9 cellular contexts compared by ENCODE assay signal in the genomic region with DNA sequence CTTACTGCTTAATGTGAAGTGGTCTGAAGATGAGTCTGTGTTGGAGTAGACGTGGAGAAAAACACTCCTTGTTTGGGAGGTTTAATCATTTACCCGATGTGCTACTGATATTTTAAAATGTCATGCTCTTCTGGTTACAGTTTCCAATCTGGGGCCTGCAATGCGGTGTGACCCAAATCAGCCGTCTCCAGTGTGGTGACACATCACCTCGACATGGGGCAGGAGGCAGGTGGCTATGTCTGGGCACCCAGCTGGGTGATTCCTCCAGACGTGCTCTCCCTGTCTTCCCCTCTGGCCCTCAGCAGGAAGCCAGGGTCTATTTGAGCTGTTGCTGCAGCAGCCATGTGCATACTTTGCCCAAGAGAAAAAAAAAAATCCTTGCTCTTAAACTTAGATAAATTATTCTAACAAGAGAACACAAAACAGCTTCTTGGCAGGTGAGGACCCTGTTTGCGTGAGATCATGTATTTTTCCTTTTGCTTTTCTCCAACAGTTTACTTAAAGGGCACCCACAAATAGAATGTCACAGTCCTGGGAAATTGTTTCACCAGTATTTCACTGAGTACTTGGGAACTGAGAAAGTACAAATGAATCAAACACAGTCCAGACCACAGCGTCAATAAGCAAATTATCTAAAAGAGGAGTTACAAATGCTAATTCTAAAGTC. TPM values are rescaled to one million over a fixed set of nuclear protein-coding genes. Genes with fewer than 3 reads are reported as not detected.
DNase-seq lines count a peak whose midpoint lies in the region; ATAC-seq lines count a peak whose summit lies in the region.
"Had no signal": no experiment of that assay in that cellular context is flagged by ENCODE, and none has a peak within 500 bp of the region (broad histone marks: within the 10 kb centered on the region; RNA-seq: fewer than 3 reads in every experiment).

No MANE protein-coding gene starts in this region.

- no peak overlapping the region for H3K4me3 Mint-ChIP-seq in activated T-helper 17 cell treated with anti-CD3 and anti-CD28 coated beads, Interleukin-2, amount 50 U/mL, for 72 hours

- peak; percentile 60 for ATAC-seq in HG02798 (IDR thresholded peaks at IDR 0.05; ENCODE audit: poor library complexity, unreplicated experiment)
- ATAC-seq in activated T-helper 17 cell treated with anti-CD3 and anti-CD28 coated beads, Interleukin-2, amount 50 U/mL, for 72 hours (replicated peaks), result peak; percentile 18
- no peak for ATAC-seq in HG02759 (IDR thresholded peaks at IDR 0.05; ENCODE audit: unreplicated experiment)
- ATAC-seq in HG02840 (IDR thresholded peaks at IDR 0.05; ENCODE audit: low FRiP score, unreplicated experiment), result no peak

- no peaks in the 10 kb centered on the region for H3K4me1 Mint-ChIP-seq in activated T-helper 17 cell treated with anti-CD3 and anti-CD28 coated beads, Interleukin-2, amount 50 U/mL, for 72 hours

- peak overlapping the region in 1 of 11 experiments; percentile 40; a peak in 1 of 22 replicates for H3K27ac ChIP-seq in BLaER1 treated with 17β-estradiol and CSF1 and Interleukin-3, amounts not matched to agents 10 nM and 100 nM
- peak overlapping the region; percentile 50 for H3K27ac ChIP-seq in muscle layer of duodenum (ENCODE audit: low read length)

- H3K4me2 ChIP-seq in BLaER1 treated with 17β-estradiol and CSF1 and Interleukin-3, amounts not matched to agents 10 nM and 100 nM, result peak overlapping the region in 8 of 11 experiments; percentile 13 to 70 (median 40); a peak in 11 of 22 replicates

- no peaks in the 10 kb centered on the region for H3K9me3 Mint-ChIP-seq in activated T-helper 17 cell treated with anti-CD3 and anti-CD28 coated beads, Interleukin-2, amount 50 U/mL, for 72 hours

- peaks cover 10 to 30% (median 14%) of the 10 kb centered on the region in 10 experiments; a peak in 18 of 20 replicates for H3K4me1 ChIP-seq in BLaER1 treated with 17β-estradiol and CSF1 and Interleukin-3, amounts not matched to agents 10 nM and 100 nM
- H3K4me1 ChIP-seq in muscle layer of duodenum (ENCODE audit: control insufficient read depth in 1 of 2, insufficient read depth in 2 of 2, low read length in 2 of 2), result peaks cover 23 to 36% of the 10 kb centered on the region in 2 donors

- no peaks in the 10 kb centered on the region for H4K20me1 ChIP-seq in BLaER1 treated with 17β-estradiol and CSF1 and Interleukin-3, amounts not matched to agents 10 nM and 100 nM

- no peaks in the 10 kb centered on the region for H3K36me3 ChIP-seq in BLaER1 treated with 17β-estradiol and CSF1 and Interleukin-3, amounts not matched to agents 10 nM and 100 nM
- no peaks in the 10 kb centered on the region for H3K36me3 ChIP-seq in muscle layer of duodenum (ENCODE audit: control insufficient read depth in 1 of 2, insufficient read depth in 2 of 2, low read length in 2 of 2)

- H3K9me3 ChIP-seq in BLaER1 treated with 17β-estradiol and CSF1 and Interleukin-3, amounts not matched to agents 10 nM and 100 nM (replicated peaks in 1 of 11), result peaks cover 28 to 43% (median 35%) of the 10 kb centered on the region in 11 experiments
- no peaks in the 10 kb centered on the region for H3K9me3 ChIP-seq in muscle layer of duodenum (ENCODE audit: control insufficient read depth in 1 of 2, low read length in 2 of 2)

- DNase-seq in NCI-H748 (lab: John Stamatoyannopoulos, UW; ENCODE audit: unreplicated experiment) (no peak), putamen (ENCODE audit: low spot score) (no peak)

- H3K36me3 Mint-ChIP-seq in activated T-helper 17 cell treated with anti-CD3 and anti-CD28 coated beads, Interleukin-2, amount 50 U/mL, for 72 hours (ENCODE audit: low read depth), result no peaks in the 10 kb centered on the region

- no peak overlapping the region for H3K27ac Mint-ChIP-seq in activated T-helper 17 cell treated with anti-CD3 and anti-CD28 coated beads, Interleukin-2, amount 50 U/mL, for 72 hours

- H3K9ac ChIP-seq in BLaER1 treated with 17β-estradiol and CSF1 and Interleukin-3, amounts not matched to agents 10 nM and 100 nM, result no peak overlapping the region

- H3K27me3 ChIP-seq in BLaER1 treated with 17β-estradiol and CSF1 and Interleukin-3, amounts not matched to agents 10 nM and 100 nM, result no peaks in the 10 kb centered on the region
- no peaks in the 10 kb centered on the region for H3K27me3 ChIP-seq in muscle layer of duodenum (ENCODE audit: low read depth, low read length)

- H3K27me3 Mint-ChIP-seq in activated T-helper 17 cell treated with anti-CD3 and anti-CD28 coated beads, Interleukin-2, amount 50 U/mL, for 72 hours, result peaks cover 11% of the 10 kb centered on the region

- no peak overlapping the region for H3K4me3 ChIP-seq in BLaER1 treated with 17β-estradiol and CSF1 and Interleukin-3, amounts not matched to agents 10 nM and 100 nM
- no peak overlapping the region for H3K4me3 ChIP-seq in muscle layer of duodenum (ENCODE audit: low read depth in 1 of 2, low read length in 2 of 2)

RNA-seq across cellular contexts. Expression of a gene that starts 38.9 kb away (rescaled TPM):
- 1 to 10 TPM; 1.2 to 1.5 TPM for total RNA-seq in activated T-helper 17 cell treated with anti-CD3 and anti-CD28 coated beads, Interleukin-2, amount 50 U/mL, for 72 hours
- total RNA-seq: HT-29 had no signal

Comparison
In these comparisons a context has a peak if more than half of its experiments do, and no peak if none do; other contexts are left out.
1. ATAC-seq: peak in HG02798 (single experiment) and activated T-helper 17 cell treated with anti-CD3 and anti-CD28 coated beads, Interleukin-2, amount 50 U/mL, for 72 hours (single experiment); none in HG02759 (single experiment) and HG02840 (single experiment).